ENCODE assay signal across 20 cellular contexts in genomic region chr7:105810556-105810955, GRCh38.
DNase-seq lines count a peak whose midpoint lies in the region; ATAC-seq and TF ChIP-seq lines count a peak whose summit lies in the region.
"Had no signal": no experiment of that assay in that cellular context is flagged by ENCODE, and none has a peak within 500 bp of the region (broad histone marks: within the 10 kb centered on the region; RNA-seq: fewer than 3 reads in every experiment).

No MANE protein-coding gene starts in this region.

- no peak for TF ChIP-seq CTCF in endothelial cell (IDR thresholded peaks at IDR 0.05; ENCODE audit: unreplicated experiment)

- intact Hi-C loops in activated CD4-positive, alpha-beta memory T cell treated with anti-CD3 and anti-CD28 coated beads for 36 hours (cut with micrococcal nuclease): no loop called here

- no peak for ATAC-seq in GM18502 (IDR thresholded peaks at IDR 0.05; ENCODE audit: poor library complexity, unreplicated experiment)
- ATAC-seq: gastroesophageal sphincter; pancreas; stimulated activated naive CD8-positive, alpha-beta T cell treated with anti-CD3 and anti-CD28 coated beads, Interleukin-15, Interleukin-2, amounts not matched to agents 100 U/mL and 50 U/mL, for 24 hours had no signal

- peaks cover 13% of the 10 kb centered on the region for H3K36me3 Mint-ChIP-seq in activated CD4-positive, alpha-beta T cell treated with anti-CD3 and anti-CD28 coated beads, Interleukin-2, amount 10 ng/mL, durations not matched to agents 7 days and 5 days (ENCODE audit: low read depth)
- H3K36me3 Mint-ChIP-seq in activated CD4-positive, alpha-beta memory T cell treated with anti-CD3 and anti-CD28 coated beads for 36 hours: no peaks in the 10 kb centered on the region
- peaks cover 11% of the 10 kb centered on the region for H3K36me3 Mint-ChIP-seq in endothelial cell (ENCODE audit: low read depth, unreplicated experiment)

- POLR2A ChIA-PET in activated CD4-positive, alpha-beta T cell treated with anti-CD3 and anti-CD28 coated beads, Interleukin-2, amount 10 ng/mL, durations not matched to agents 7 days and 5 days (lab: Charles Lee): no interaction called here
- POLR2A ChIA-PET in activated CD4-positive, alpha-beta memory T cell treated with anti-CD3 and anti-CD28 coated beads for 36 hours (lab: Charles Lee): interaction anchor here (0.6 kb wide), 1 partner anchor 1048 kb away, joined by 3 read pairs; no protein-coding TSS in a partner anchor

- CTCF ChIA-PET in activated CD4-positive, alpha-beta T cell treated with anti-CD3 and anti-CD28 coated beads, Interleukin-2, amount 10 ng/mL, durations not matched to agents 7 days and 5 days (lab: Charles Lee): interaction anchor here (0.9 to 1.2 kb wide), 2 partner anchors 8 to 11 kb away, joined by 3 to 4 read pairs; no protein-coding TSS in a partner anchor
- CTCF ChIA-PET in activated CD4-positive, alpha-beta memory T cell treated with anti-CD3 and anti-CD28 coated beads for 36 hours (lab: Charles Lee): interaction anchor here (1.1 to 1.8 kb wide), 4 partner anchors 12 to 198 kb away, joined by 3 to 4 read pairs (median 4); no protein-coding TSS in a partner anchor

- H3K4me1 Mint-ChIP-seq in activated CD4-positive, alpha-beta T cell treated with anti-CD3 and anti-CD28 coated beads, Interleukin-2, amount 10 ng/mL, durations not matched to agents 7 days and 5 days: peaks cover 68% of the 10 kb centered on the region
- peaks cover 57% of the 10 kb centered on the region for H3K4me1 Mint-ChIP-seq in activated CD4-positive, alpha-beta memory T cell treated with anti-CD3 and anti-CD28 coated beads for 36 hours (ENCODE audit: low read depth)
- H3K4me1 Mint-ChIP-seq in endothelial cell (ENCODE audit: unreplicated experiment): peaks cover 28% of the 10 kb centered on the region

- peaks cover 4% of the 10 kb centered on the region for H3K9me3 Mint-ChIP-seq in activated CD4-positive, alpha-beta T cell treated with anti-CD3 and anti-CD28 coated beads, Interleukin-2, amount 10 ng/mL, durations not matched to agents 7 days and 5 days
- no peaks in the 10 kb centered on the region for H3K9me3 Mint-ChIP-seq in activated CD4-positive, alpha-beta memory T cell treated with anti-CD3 and anti-CD28 coated beads for 36 hours
- H3K9me3 Mint-ChIP-seq in endothelial cell (ENCODE audit: unreplicated experiment): no peaks in the 10 kb centered on the region

- no peak overlapping the region for H3K4me3 Mint-ChIP-seq in activated CD4-positive, alpha-beta T cell treated with anti-CD3 and anti-CD28 coated beads, Interleukin-2, amount 10 ng/mL, durations not matched to agents 7 days and 5 days
- H3K4me3 Mint-ChIP-seq in activated CD4-positive, alpha-beta memory T cell treated with anti-CD3 and anti-CD28 coated beads for 36 hours: no peak overlapping the region
- peak overlapping the region; percentile 54 for H3K4me3 Mint-ChIP-seq in endothelial cell (ENCODE audit: unreplicated experiment)

- no peak for DNase-seq in activated CD4-positive, alpha-beta T cell treated with anti-CD3 and anti-CD28 coated beads, Interleukin-2, amount 10 ng/mL, durations not matched to agents 7 days and 5 days
- no peak for DNase-seq in activated CD4-positive, alpha-beta T cell treated with anti-CD3 and anti-CD28 coated beads for 4 hours
- DNase-seq in activated CD4-positive, alpha-beta memory T cell treated with anti-CD3 and anti-CD28 coated beads for 36 hours: peak; percentile 67
- DNase-seq in endothelial cell (ENCODE audit: low spot score) (no peak), OCI-M1 (lab: John Stamatoyannopoulos, UW) (no peak), globus pallidus (ENCODE audit: low spot score) (no peak)
- DNase-seq in stimulated activated CD4-positive, alpha-beta T cell treated with anti-CD3 and anti-CD28 coated beads, TNF-alpha, amount 100 ng/mL, for 48 hours (ENCODE audit: low read depth in 3 of 3): peak in 2 of 3 donors; percentile 19 to 23
- DNase-seq: activated CD4-positive, CD25-positive, alpha-beta regulatory T cell; activated effector memory CD4-positive, alpha-beta T cell treated with Interleukin-2 at 50 U/mL for 16 hours; colonic mucosa; DND-41; KBM-7; MV-4-11; NCI-H2029; NCI-H510A; pancreas; SHP77 treated with DMSO at 0.1 percent for 48 hours; stimulated activated naive CD8-positive, alpha-beta T cell treated with anti-CD3 and anti-CD28 coated beads, Interleukin-15, Interleukin-2, amounts not matched to agents 100 U/mL and 50 U/mL, for 24 hours had no signal

- peak overlapping the region; percentile 64 for H3K27ac Mint-ChIP-seq in activated CD4-positive, alpha-beta T cell treated with anti-CD3 and anti-CD28 coated beads, Interleukin-2, amount 10 ng/mL, durations not matched to agents 7 days and 5 days
- H3K27ac Mint-ChIP-seq in activated CD4-positive, alpha-beta memory T cell treated with anti-CD3 and anti-CD28 coated beads for 36 hours: no peak overlapping the region
- peak overlapping the region; percentile 52 for H3K27ac Mint-ChIP-seq in endothelial cell (ENCODE audit: unreplicated experiment)

- peaks cover 10% of the 10 kb centered on the region for H3K27me3 Mint-ChIP-seq in activated CD4-positive, alpha-beta T cell treated with anti-CD3 and anti-CD28 coated beads, Interleukin-2, amount 10 ng/mL, durations not matched to agents 7 days and 5 days
- H3K27me3 Mint-ChIP-seq in activated CD4-positive, alpha-beta memory T cell treated with anti-CD3 and anti-CD28 coated beads for 36 hours: no peaks in the 10 kb centered on the region
- H3K27me3 Mint-ChIP-seq in endothelial cell (ENCODE audit: unreplicated experiment): peaks cover 11% of the 10 kb centered on the region

Comparison
In these comparisons a context has a peak if more than half of its experiments do, and no peak if none do; other contexts are left out.
1. DNase-seq: peak in activated CD4-positive, alpha-beta memory T cell treated with anti-CD3 and anti-CD28 coated beads for 36 hours (single experiment) and stimulated activated CD4-positive, alpha-beta T cell treated with anti-CD3 and anti-CD28 coated beads, TNF-alpha, amount 100 ng/mL, for 48 hours (2 of 3); none in activated CD4-positive, alpha-beta T cell treated with anti-CD3 and anti-CD28 coated beads, Interleukin-2, amount 10 ng/mL, durations not matched to agents 7 days and 5 days (single experiment), activated CD4-positive, alpha-beta T cell treated with anti-CD3 and anti-CD28 coated beads for 4 hours (0 of 2), endothelial cell (single experiment), OCI-M1 (single experiment) and globus pallidus (single experiment).